In the genomic region with DNA sequence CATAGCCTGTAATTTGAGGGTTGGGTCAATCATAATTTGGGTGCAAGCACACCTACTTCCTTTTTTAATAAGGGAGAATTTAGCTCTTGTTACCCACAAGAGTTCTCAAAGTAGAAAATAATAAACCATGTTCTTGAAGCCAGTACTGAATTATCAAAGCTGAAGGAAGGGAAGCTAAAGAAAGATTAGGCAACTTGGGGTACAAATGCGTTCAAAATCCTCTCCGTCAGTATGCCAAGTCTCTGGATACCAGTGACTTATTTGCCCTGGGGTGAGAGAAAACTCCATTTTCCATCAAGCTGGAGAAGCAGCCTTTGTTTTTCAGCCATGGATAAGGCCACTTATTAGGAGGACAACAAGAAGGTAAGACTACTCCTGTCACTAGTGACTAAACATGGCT, we compare ENCODE assay signal across 10 cellular contexts. TPM values are rescaled to one million over a fixed set of nuclear protein-coding genes. Genes with fewer than 3 reads are reported as not detected.
DNase-seq lines count a peak whose midpoint lies in the region; ATAC-seq and TF ChIP-seq lines count a peak whose summit lies in the region.
"Had no signal": no experiment of that assay in that cellular context is flagged by ENCODE, and none has a peak within 500 bp of the region (broad histone marks: within the 10 kb centered on the region; RNA-seq: fewer than 3 reads in every experiment).

No MANE protein-coding gene starts in this region.

- WGBS in thyroid gland, 2 donors = 64 to 85% methylated on average over 2 of the region's 2 CpGs

- H3K9me3 ChIP-seq in left lung (no peaks in the 10 kb centered on the region), thyroid gland (no peaks in the 10 kb centered on the region)
- H3K9me3 ChIP-seq: uterus had no signal

- TF ChIP-seq CTCF in left lung (IDR thresholded peaks at IDR 0.05) = no peak
- no peak for TF ChIP-seq CTCF in thyroid gland (IDR thresholded peaks at IDR 0.05)

- H3K4me1 Mint-ChIP-seq in activated T-cell treated with anti-CD3 and anti-CD28 coated beads, Interleukin-2, amount 50 U/mL, for 24 hours (ENCODE audit: low read depth) = peaks cover 66% of the 10 kb centered on the region
- peaks cover 55% of the 10 kb centered on the region for H3K4me1 Mint-ChIP-seq in activated CD8-positive, alpha-beta T cell treated with anti-CD3 and anti-CD28 coated beads, Interleukin-2, amount 10 ng/mL, durations not matched to agents 7 days and 5 days (ENCODE audit: low read depth)

- no peak overlapping the region for H3K4me3 ChIP-seq in left lung
- H3K4me3 ChIP-seq in thyroid gland (replicated peaks in 1 of 3) = no peak overlapping the region
- H3K4me3 ChIP-seq: uterus had no signal

- POLR2A ChIA-PET in activated CD8-positive, alpha-beta T cell treated with anti-CD3 and anti-CD28 coated beads, Interleukin-2, amount 10 ng/mL, durations not matched to agents 7 days and 5 days (lab: Charles Lee) = interaction anchor here (1.1 to 5.5 kb wide), 8 partner anchors 11 to 206 kb away, joined by 3 to 38 read pairs (median 8); a partner anchor contains a TSS

- DNase-seq in activated T-cell treated with anti-CD3 and anti-CD28 coated beads, Interleukin-2, amount 50 U/mL, for 24 hours = no peak
- DNase-seq in activated T-cell treated with anti-CD3 and anti-CD28 coated beads for 4 hours = no peak
- no peak for DNase-seq in activated CD8-positive, alpha-beta T cell treated with anti-CD3 and anti-CD28 coated beads, Interleukin-2, amount 10 ng/mL, durations not matched to agents 7 days and 5 days
- DNase-seq in left lung = no peak
- no peak for DNase-seq in thyroid gland
- DNase-seq in foreskin melanocyte = no peak
- no peak for DNase-seq in NCI-H2081 treated with DMSO at 0.1 percent for 48 hours (lab: John Stamatoyannopoulos, UW)
- DNase-seq: NCI-H2227 treated with DMSO at 0.1 percent for 48 hours, uterus had no signal

- peaks cover 16% of the 10 kb centered on the region for H3K9me3 Mint-ChIP-seq in activated T-cell treated with anti-CD3 and anti-CD28 coated beads, Interleukin-2, amount 50 U/mL, for 24 hours
- no peaks in the 10 kb centered on the region for H3K9me3 Mint-ChIP-seq in activated CD8-positive, alpha-beta T cell treated with anti-CD3 and anti-CD28 coated beads, Interleukin-2, amount 10 ng/mL, durations not matched to agents 7 days and 5 days (ENCODE audit: insufficient read depth)

- CTCF ChIA-PET in activated CD8-positive, alpha-beta T cell treated with anti-CD3 and anti-CD28 coated beads, Interleukin-2, amount 10 ng/mL, durations not matched to agents 7 days and 5 days (lab: Charles Lee) = interaction anchor here (0.8 to 3.8 kb wide), 19 partner anchors 8 to 350 kb away, joined by 3 to 47 read pairs (median 4); a partner anchor contains a TSS

- H3K27ac ChIP-seq in left lung = peak overlapping the region; percentile 61 to 91
- H3K27ac ChIP-seq in thyroid gland = peak overlapping the region in 2 of 3 donors; percentile 9 to 28

- no peak for ATAC-seq in activated CD8-positive, alpha-beta T cell treated with anti-CD3 and anti-CD28 coated beads, Interleukin-2, amount 10 ng/mL, durations not matched to agents 7 days and 5 days
- no peak for ATAC-seq in left lung
- no peak for ATAC-seq in HG02678 (IDR thresholded peaks at IDR 0.05; ENCODE audit: unreplicated experiment)

- peak overlapping the region; percentile 86 for H3K27ac Mint-ChIP-seq in activated T-cell treated with anti-CD3 and anti-CD28 coated beads, Interleukin-2, amount 50 U/mL, for 24 hours
- H3K27ac Mint-ChIP-seq in activated CD8-positive, alpha-beta T cell treated with anti-CD3 and anti-CD28 coated beads, Interleukin-2, amount 10 ng/mL, durations not matched to agents 7 days and 5 days = peak overlapping the region; percentile 88

- peaks cover 0 to 45% of the 10 kb centered on the region in 2 donors for H3K4me1 ChIP-seq in left lung
- peaks cover 12 to 26% of the 10 kb centered on the region in 2 donors for H3K4me1 ChIP-seq in thyroid gland
- H3K4me1 ChIP-seq: uterus had no signal

- H3K27me3 Mint-ChIP-seq in activated T-cell treated with anti-CD3 and anti-CD28 coated beads, Interleukin-2, amount 50 U/mL, for 24 hours = no peaks in the 10 kb centered on the region
- no peaks in the 10 kb centered on the region for H3K27me3 Mint-ChIP-seq in activated CD8-positive, alpha-beta T cell treated with anti-CD3 and anti-CD28 coated beads, Interleukin-2, amount 10 ng/mL, durations not matched to agents 7 days and 5 days (ENCODE audit: low read depth)

- peaks cover 0 to 35% of the 10 kb centered on the region in 2 donors for H3K36me3 ChIP-seq in left lung
- H3K36me3 ChIP-seq in thyroid gland = peaks cover 20% of the 10 kb centered on the region in 2 donors
- H3K36me3 ChIP-seq: uterus had no signal

- H3K4me3 Mint-ChIP-seq in activated T-cell treated with anti-CD3 and anti-CD28 coated beads, Interleukin-2, amount 50 U/mL, for 24 hours = peak overlapping the region; percentile 4
- H3K4me3 Mint-ChIP-seq in activated CD8-positive, alpha-beta T cell treated with anti-CD3 and anti-CD28 coated beads, Interleukin-2, amount 10 ng/mL, durations not matched to agents 7 days and 5 days = peak overlapping the region; percentile 26

- intact Hi-C loops in left lung (cut with DNase I) = no loop called here
- intact Hi-C loops in thyroid gland (cut with DNase I) = no loop called here

- H3K27me3 ChIP-seq in left lung = no peaks in the 10 kb centered on the region
- H3K27me3 ChIP-seq in thyroid gland = no peaks in the 10 kb centered on the region
- H3K27me3 ChIP-seq: uterus had no signal

- TF ChIP-seq POLR2A in thyroid gland (IDR thresholded peaks at IDR 0.05) = no peak

- H3K36me3 Mint-ChIP-seq in activated T-cell treated with anti-CD3 and anti-CD28 coated beads, Interleukin-2, amount 50 U/mL, for 24 hours (ENCODE audit: low read depth) = peaks cover 92% of the 10 kb centered on the region
- peaks cover 79% of the 10 kb centered on the region for H3K36me3 Mint-ChIP-seq in activated CD8-positive, alpha-beta T cell treated with anti-CD3 and anti-CD28 coated beads, Interleukin-2, amount 10 ng/mL, durations not matched to agents 7 days and 5 days (ENCODE audit: low read depth)

RNA-seq across cellular contexts. Expression of a gene that starts 23.5 kb away (rescaled TPM):
- 10 to 100 TPM; 29.2 to 29.3 TPM for total RNA-seq in activated CD8-positive, alpha-beta T cell treated with anti-CD3 and anti-CD28 coated beads, Interleukin-2, amount 10 ng/mL, durations not matched to agents 7 days and 5 days
- 10 to 100 TPM in 1 of 2 donors, 1 to 10 TPM in 1; 8.8 to 16.9 TPM for total RNA-seq in left lung
- total RNA-seq in thyroid gland = 10 to 100 TPM; 10.6 to 16.2 (median 13.3) TPM

RNA-seq across cellular contexts. Expression of a gene that starts 25.0 kb away (rescaled TPM):
- 10 to 100 TPM; 66.5 to 67.4 TPM for total RNA-seq in activated CD8-positive, alpha-beta T cell treated with anti-CD3 and anti-CD28 coated beads, Interleukin-2, amount 10 ng/mL, durations not matched to agents 7 days and 5 days
- total RNA-seq in left lung = 10 to 100 TPM; 32.1 to 45.8 TPM
- 10 to 100 TPM; 22.0 to 62.9 (median 60.1) TPM for total RNA-seq in thyroid gland

RNA-seq across cellular contexts. Expression of a gene that starts 28.8 kb away (rescaled TPM):
- total RNA-seq in activated CD8-positive, alpha-beta T cell treated with anti-CD3 and anti-CD28 coated beads, Interleukin-2, amount 10 ng/mL, durations not matched to agents 7 days and 5 days = 100 to 1,000 TPM; 197 to 198 TPM
- total RNA-seq in left lung (100 to 1,000 TPM in 1 of 2 donors, 10 to 100 TPM in 1; 95.7 to 171 TPM), thyroid gland (10 to 100 TPM; 55.0 to 75.0 (median 62.7) TPM)
